ENCODE assay signal across 18 cellular contexts in genomic region chr13:92103673-92104296, GRCh38.
DNase-seq lines count a peak whose midpoint lies in the region; ATAC-seq and TF ChIP-seq lines count a peak whose summit lies in the region.
"Had no signal": no experiment of that assay in that cellular context is flagged by ENCODE, and none has a peak within 500 bp of the region (broad histone marks: within the 10 kb centered on the region; RNA-seq: fewer than 3 reads in every experiment).

No MANE protein-coding gene starts in this region.

- no TSS peak for BruUV-seq in Caco-2 (replicated peaks; lab: Mats Ljungman, UMichigan)

- in situ Hi-C loops in GM13977 (cut with MboI; ENCODE audit: low pct_unique_long_range_greater_than_20kb, low sequenced_read_pairs, unreplicated experiment) = no loop called here

- H3K4me1 Mint-ChIP-seq in Caco-2 (ENCODE audit: low read depth, unreplicated experiment) = peaks cover 26% of the 10 kb centered on the region
- H3K4me1 Mint-ChIP-seq in mesothelial cell of epicardium = peaks cover 46% of the 10 kb centered on the region
- H3K4me1 Mint-ChIP-seq: activated naive CD4-positive, alpha-beta T cell treated with anti-CD3 and anti-CD28 coated beads, Interleukin-2, amount 10 ng/mL, durations not matched to agents 7 days and 5 days; CD4-positive, alpha-beta memory T cell; H9; memory B cell had no signal

- no peaks in the 10 kb centered on the region for H3K27me3 ChIP-seq in Caco-2 (replicated peaks; ENCODE audit: control insufficient read depth, insufficient read depth, low read length)

- TF ChIP-seq CTCF in Caco-2 (IDR thresholded peaks at IDR 0.05; ENCODE audit: insufficient read depth in 1 of 2, low read depth in 1 of 2, low read length in 1 of 2, severe bottlenecking in 1 of 2, unreplicated experiment in 1 of 2) (no peak), choroid plexus epithelial cell (conservative IDR thresholded peaks at IDR 0.05; ENCODE audit: low read depth, low read length) (no peak), mesothelial cell of epicardium (IDR thresholded peaks at IDR 0.05; ENCODE audit: unreplicated experiment) (no peak), GM13977 (IDR thresholded peaks at IDR 0.05; ENCODE audit: extremely low read depth, insufficient read depth, missing control alignments) (no peak)

- H3K36me3 ChIP-seq in Caco-2 (ENCODE audit: control insufficient read depth, insufficient read depth, low read length) = no peaks in the 10 kb centered on the region

- intact Hi-C loops in Caco-2 (cut with micrococcal nuclease; ENCODE audit: unreplicated experiment) = loop anchor here (1.0 to 5.0 kb wide), 5 partner anchors 21 to 1119 kb away; no protein-coding TSS in a partner anchor

- POLR2A ChIA-PET in Caco-2 (lab: Charles Lee) = interaction anchor here (0.6 to 0.8 kb wide), 4 partner anchors 124 to 1159 kb away, joined by 3 to 11 read pairs (median 4); no protein-coding TSS in a partner anchor

- no peaks in the 10 kb centered on the region for H3K9me3 ChIP-seq in Caco-2

- H3K4me1 ChIP-seq in Caco-2 = peaks cover 46% of the 10 kb centered on the region

- ATAC-seq in stimulated activated naive CD8-positive, alpha-beta T cell treated with anti-CD3 and anti-CD28 coated beads, Interleukin-15, Interleukin-2, amounts not matched to agents 100 U/mL and 50 U/mL, for 24 hours = no peak

- H3K27me3 Mint-ChIP-seq in Caco-2 (ENCODE audit: insufficient read depth, unreplicated experiment) (no peaks in the 10 kb centered on the region), mesothelial cell of epicardium (ENCODE audit: low read depth) (no peaks in the 10 kb centered on the region)
- H3K27me3 Mint-ChIP-seq: activated naive CD4-positive, alpha-beta T cell treated with anti-CD3 and anti-CD28 coated beads, Interleukin-2, amount 10 ng/mL, durations not matched to agents 7 days and 5 days; CD4-positive, alpha-beta memory T cell; memory B cell had no signal

- peak overlapping the region; percentile 71 for H3K4me3 Mint-ChIP-seq in Caco-2 (ENCODE audit: unreplicated experiment)
- peak overlapping the region; percentile 16 for H3K4me3 Mint-ChIP-seq in mesothelial cell of epicardium
- H3K4me3 Mint-ChIP-seq: activated naive CD4-positive, alpha-beta T cell treated with anti-CD3 and anti-CD28 coated beads, Interleukin-2, amount 10 ng/mL, durations not matched to agents 7 days and 5 days; CD4-positive, alpha-beta memory T cell; H9; memory B cell had no signal

- H3K36me3 Mint-ChIP-seq in Caco-2 (ENCODE audit: insufficient read depth, unreplicated experiment) (peaks cover 5% of the 10 kb centered on the region), mesothelial cell of epicardium (no peaks in the 10 kb centered on the region)
- H3K36me3 Mint-ChIP-seq: activated naive CD4-positive, alpha-beta T cell treated with anti-CD3 and anti-CD28 coated beads, Interleukin-2, amount 10 ng/mL, durations not matched to agents 7 days and 5 days; CD4-positive, alpha-beta memory T cell; memory B cell had no signal

- peak overlapping the region; percentile 93 for H3K27ac Mint-ChIP-seq in Caco-2 (ENCODE audit: unreplicated experiment)
- H3K27ac Mint-ChIP-seq in mesothelial cell of epicardium = peak overlapping the region; percentile 87
- H3K27ac Mint-ChIP-seq: activated naive CD4-positive, alpha-beta T cell treated with anti-CD3 and anti-CD28 coated beads, Interleukin-2, amount 10 ng/mL, durations not matched to agents 7 days and 5 days; CD4-positive, alpha-beta memory T cell; H9; memory B cell had no signal

- H3K9me3 Mint-ChIP-seq in Caco-2 (ENCODE audit: unreplicated experiment) (peaks cover 10% of the 10 kb centered on the region), mesothelial cell of epicardium (peaks cover 8% of the 10 kb centered on the region)
- H3K9me3 Mint-ChIP-seq: H9 had no signal

- CTCF ChIA-PET in Caco-2 (lab: Charles Lee) = no interaction called here

- H3K4me3 ChIP-seq in Caco-2 (ENCODE audit: low read depth, low read length) (peak overlapping the region; percentile 11; the same call in 1 of the 2 replicates), choroid plexus epithelial cell (ENCODE audit: low read depth, low read length) (no peak overlapping the region)
- H3K4me3 ChIP-seq: coronary artery had no signal

- DNase-seq in Caco-2 = peak; percentile 81 to 88
- DNase-seq in NCI-H146 (lab: John Stamatoyannopoulos, UW) = peak; percentile 66
- DNase-seq in choroid plexus epithelial cell (ENCODE audit: low read depth) = peak; percentile 84
- DNase-seq in mesothelial cell of epicardium (ENCODE audit: low spot score in 2 of 2, unreplicated experiment in 2 of 2) = no peak
- no peak for DNase-seq in GM13977 (ENCODE audit: low spot score)
- DNase-seq in activated naive CD4-positive, alpha-beta T cell (lab: John Stamatoyannopoulos, UW) = no peak
- DNase-seq in stimulated activated naive CD8-positive, alpha-beta T cell treated with anti-CD3 and anti-CD28 coated beads, Interleukin-15, Interleukin-2, amounts not matched to agents 100 U/mL and 50 U/mL, for 24 hours = no peak
- no peak for DNase-seq in activated CD4-positive, alpha-beta T cell treated with anti-CD3 and anti-CD28 coated beads for 4 hours
- DNase-seq: activated naive CD4-positive, alpha-beta T cell treated with anti-CD3 and anti-CD28 coated beads, Interleukin-2, amount 10 ng/mL, durations not matched to agents 7 days and 5 days; CD4-positive, alpha-beta memory T cell; DMS79 treated with DMSO at 0.1 percent for 48 hours; H9; NCI-H1436 treated with DMSO at 0.1 percent for 48 hours; NCI-H526; retina; stimulated activated CD4-positive, alpha-beta T cell treated with anti-CD3 and anti-CD28 coated beads, Interleukin-2, amount 100 ng/mL, for 24 hours had no signal

Comparison
In these comparisons a context has a peak if more than half of its experiments do, and no peak if none do; other contexts are left out.
1. DNase-seq: peak in Caco-2 (2 of 2), NCI-H146 (single experiment) and choroid plexus epithelial cell (single experiment); none in mesothelial cell of epicardium (0 of 2), GM13977 (single experiment), activated naive CD4-positive, alpha-beta T cell (0 of 4), stimulated activated naive CD8-positive, alpha-beta T cell treated with anti-CD3 and anti-CD28 coated beads, Interleukin-15, Interleukin-2, amounts not matched to agents 100 U/mL and 50 U/mL, for 24 hours (single experiment) and activated CD4-positive, alpha-beta T cell treated with anti-CD3 and anti-CD28 coated beads for 4 hours (0 of 2).